ENCODE assay signal across 25 cellular contexts in genomic region chr7:128785738-128786137, GRCh38. TPM values are rescaled to one million over a fixed set of nuclear protein-coding genes. Genes with fewer than 3 reads are reported as not detected.
"Had no signal": no experiment of that assay in that cellular context is flagged by ENCODE, and none has a peak within 500 bp of the region (broad histone marks: within the 10 kb centered on the region; RNA-seq: fewer than 3 reads in every experiment).

No MANE protein-coding gene starts in this region.

- DNase-seq: activated CD4-positive, alpha-beta memory T cell treated with anti-CD3 and anti-CD28 coated beads for 36 hours; activated CD4-positive, alpha-beta T cell treated with anti-CD3 and anti-CD28 coated beads, Interleukin-2, amount 10 ng/mL, durations not matched to agents 24 days and 14 days; activated CD4-positive, CD25-positive, alpha-beta regulatory T cell treated with anti-CD3 and anti-CD28 coated beads, Interleukin-2, amount 50 U/mL, for 72 hours; activated CD8-positive, alpha-beta memory T cell treated with anti-CD3 and anti-CD28 coated beads for 24 hours; activated gamma-delta T cell; activated naive CD4-positive, alpha-beta T cell treated with anti-CD3 and anti-CD28 coated beads for 36 hours; activated T-cell treated with anti-CD3 and anti-CD28 coated beads, Interleukin-2, amount 50 U/mL, for 4 hours; amygdala; Kasumi-1; KBM-7; NCI-H1048; NCI-H146; NCI-H187 treated with DMSO at 0.1 percent for 48 hours; NCI-H2081 treated with DMSO at 0.1 percent for 48 hours; NCI-H446 treated with DMSO at 0.1 percent for 48 hours; NCI-H524 treated with DMSO at 0.1 percent for 48 hours; NCI-H774; SIG-M5; T-cell had no signal

- ATAC-seq: activated T-cell treated with anti-CD3 and anti-CD28 coated beads, Interleukin-2, amount 50 U/mL, for 4 hours; T-cell; WTC11 had no signal

RNA-seq across cellular contexts. Expression of gene OPN1SW, which starts 10.1 kb away (rescaled TPM):
- total RNA-seq: activated CD4-positive, alpha-beta memory T cell treated with anti-CD3 and anti-CD28 coated beads for 36 hours; activated CD4-positive, alpha-beta T cell treated with anti-CD3 and anti-CD28 coated beads, Interleukin-2, amount 10 ng/mL, durations not matched to agents 24 days and 14 days; activated naive CD4-positive, alpha-beta T cell treated with anti-CD3 and anti-CD28 coated beads for 36 hours; activated T-cell treated with anti-CD3 and anti-CD28 coated beads, Interleukin-2, amount 50 U/mL, for 4 hours; astrocyte; M059J; OCI-LY7; RPMI7951; T-cell; T-helper 2 cell treated with Interferon-gamma antibody and Interleukin-4, amounts not matched to agents 100 ng/mL and 5 ng/mL, for 36 hours; WTC11 had no signal

RNA-seq across cellular contexts. Expression of gene FLNC, which starts 44.5 kb away (rescaled TPM):
- total RNA-seq: T-helper 2 cell treated with Interferon-gamma antibody and Interleukin-4, amounts not matched to agents 100 ng/mL and 5 ng/mL, for 36 hours had no signal
